ENCODE assay signal across 20 cellular contexts in genomic region chr5:75007537-75007847, GRCh38. TPM values are rescaled to one million over a fixed set of nuclear protein-coding genes. Genes with fewer than 3 reads are reported as not detected.
DNase-seq lines count a peak whose midpoint lies in the region; ATAC-seq and TF ChIP-seq lines count a peak whose summit lies in the region.
"Had no signal": no experiment of that assay in that cellular context is flagged by ENCODE, and none has a peak within 500 bp of the region (broad histone marks: within the 10 kb centered on the region; RNA-seq: fewer than 3 reads in every experiment).

No MANE protein-coding gene starts in this region.

- H2BK5ac ChIP-seq in neuronal stem cell (ENCODE audit: low read length): no peak overlapping the region

- no peak overlapping the region for H3K9ac ChIP-seq in neuronal stem cell (ENCODE audit: low read depth, low read length, poor library complexity)

- H3K27ac Mint-ChIP-seq in stimulated activated naive CD8-positive, alpha-beta T cell treated with anti-CD3 and anti-CD28 coated beads, Interleukin-15, amount 100 ng/mL, for 72 hours: no peak overlapping the region
- H3K27ac Mint-ChIP-seq: CD8-positive, alpha-beta T cell; naive B cell; T-helper 17 cell had no signal

- H3K18ac ChIP-seq in neuronal stem cell (ENCODE audit: low read length): no peak overlapping the region

- no peak overlapping the region for H4K8ac ChIP-seq in neuronal stem cell (ENCODE audit: low read depth, low read length)

- peaks cover 13 to 30% of the 10 kb centered on the region in 2 donors for H3K9me3 Mint-ChIP-seq in stimulated activated naive CD8-positive, alpha-beta T cell treated with anti-CD3 and anti-CD28 coated beads, Interleukin-15, amount 100 ng/mL, for 72 hours

- no peak overlapping the region for H2BK120ac ChIP-seq in neuronal stem cell (ENCODE audit: low read depth, low read length)

- no peaks in the 10 kb centered on the region for H3K4me1 ChIP-seq in sigmoid colon
- peaks cover 0 to 9% of the 10 kb centered on the region in 2 donors for H3K4me1 ChIP-seq in neuronal stem cell (ENCODE audit: control insufficient read depth in 2 of 2, insufficient read depth in 1 of 2, low read depth in 1 of 2, low read length in 2 of 2)
- H3K4me1 ChIP-seq: gastrocnemius medialis, lower lobe of right lung had no signal

- in situ Hi-C loops in astrocyte of the spinal cord (cut with HindIII; ENCODE audit: low sequenced_read_pairs): no loop called here

- H3K4me3 Mint-ChIP-seq in stimulated activated naive CD8-positive, alpha-beta T cell treated with anti-CD3 and anti-CD28 coated beads, Interleukin-15, amount 100 ng/mL, for 72 hours: no peak overlapping the region
- H3K4me3 Mint-ChIP-seq: CD8-positive, alpha-beta T cell; naive B cell; T-helper 17 cell had no signal

- H2AFZ ChIP-seq in neuronal stem cell (ENCODE audit: low read length): no peak overlapping the region

- 84 to 85% methylated on average over 7 of the region's 7 CpGs for WGBS in sigmoid colon, 2 donors
- WGBS in neuronal stem cell (ENCODE audit: extremely low coverage in 2 of 2, insufficient read length in 2 of 2, insufficient replicate concordance in 1 of 2), 2 donors: no CpG with 5 or more reads among the region's 7 CpGs

- CTCF ChIA-PET in AG04449 (lab: Yijun Ruan, JAX): interaction anchor here (1.2 to 1.5 kb wide), 2 partner anchors 10 to 41 kb away, joined by 3 read pairs; no protein-coding TSS in a partner anchor

- ATAC-seq in stimulated activated naive CD8-positive, alpha-beta T cell treated with anti-CD3 and anti-CD28 coated beads, Interleukin-15, amount 100 ng/mL, for 72 hours: no peak
- ATAC-seq: CD8-positive, alpha-beta T cell; gastrocnemius medialis; HepG2; lower lobe of right lung; Right ventricle myocardium inferior; stimulated activated naive CD8-positive, alpha-beta T cell treated with anti-CD3 and anti-CD28 coated beads, Interleukin-15, Interleukin-2, amounts not matched to agents 100 U/mL and 50 U/mL, for 24 hours; T-helper 17 cell had no signal

- no peak overlapping the region for H2BK15ac ChIP-seq in neuronal stem cell (ENCODE audit: low read length)

- H3K36me3 ChIP-seq in sigmoid colon (no peaks in the 10 kb centered on the region), neuronal stem cell (replicated peaks in 1 of 2; ENCODE audit: control insufficient read depth in 2 of 2, insufficient read depth in 2 of 2, low read length in 2 of 2) (no peaks in the 10 kb centered on the region)
- H3K36me3 ChIP-seq: gastrocnemius medialis, lower lobe of right lung had no signal

- no peaks in the 10 kb centered on the region for H3K27me3 Mint-ChIP-seq in stimulated activated naive CD8-positive, alpha-beta T cell treated with anti-CD3 and anti-CD28 coated beads, Interleukin-15, amount 100 ng/mL, for 72 hours

- H3K4ac ChIP-seq in neuronal stem cell (ENCODE audit: low read length): no peak overlapping the region

- H3K4me3 ChIP-seq in AG04449 (ENCODE audit: low read depth, low read length): no peak overlapping the region
- H3K4me3 ChIP-seq in astrocyte of the spinal cord (ENCODE audit: low read depth, low read length): no peak overlapping the region
- no peak overlapping the region for H3K4me3 ChIP-seq in sigmoid colon
- H3K4me3 ChIP-seq in neuronal stem cell (ENCODE audit: low read length in 2 of 2): no peak overlapping the region
- H3K4me3 ChIP-seq: gastrocnemius medialis, lower lobe of right lung had no signal

- no peak overlapping the region for H3K27ac ChIP-seq in sigmoid colon
- H3K27ac ChIP-seq in neuronal stem cell (replicated peaks; ENCODE audit: low read length): no peak overlapping the region
- H3K27ac ChIP-seq: gastrocnemius medialis, lower lobe of right lung had no signal

- peaks cover 11% of the 10 kb centered on the region for H3K4me1 Mint-ChIP-seq in stimulated activated naive CD8-positive, alpha-beta T cell treated with anti-CD3 and anti-CD28 coated beads, Interleukin-15, amount 100 ng/mL, for 72 hours
- H3K4me1 Mint-ChIP-seq: T-helper 17 cell had no signal

- no peak overlapping the region for H4K91ac ChIP-seq in neuronal stem cell (ENCODE audit: low read depth, low read length, poor library complexity)

- intact Hi-C loops in sigmoid colon (cut with DNase I): no loop called here

- peaks cover 0 to 12% (median 1%) of the 10 kb centered on the region in 4 donors for H3K9me3 ChIP-seq in sigmoid colon
- peaks cover 4% of the 10 kb centered on the region in 2 donors for H3K9me3 ChIP-seq in neuronal stem cell (replicated peaks in 1 of 2; ENCODE audit: control insufficient read depth in 2 of 2, insufficient read depth in 1 of 2, low read depth in 1 of 2, low read length in 2 of 2)
- H3K9me3 ChIP-seq: gastrocnemius medialis had no signal

- H3K14ac ChIP-seq in neuronal stem cell (ENCODE audit: low read length): no peak overlapping the region

- H2BK12ac ChIP-seq in neuronal stem cell (ENCODE audit: low read length): no peak overlapping the region

- no peak overlapping the region for H2AK5ac ChIP-seq in neuronal stem cell (ENCODE audit: low read depth, low read length)

- no peak overlapping the region for H3K23ac ChIP-seq in neuronal stem cell (ENCODE audit: low read depth, low read length, poor library complexity)

- no peak for TF ChIP-seq POLR2A in sigmoid colon (IDR thresholded peaks at IDR 0.05)

- no peak for TF ChIP-seq CTCF in AG04449 (IDR thresholded peaks at IDR 0.05; ENCODE audit: insufficient read depth, low read length, missing control alignments)
- TF ChIP-seq CTCF in astrocyte of the spinal cord (IDR thresholded peaks at IDR 0.05; ENCODE audit: low read depth, low read length): no peak
- TF ChIP-seq CTCF in sigmoid colon (IDR thresholded peaks at IDR 0.05): no peak

- no peaks in the 10 kb centered on the region for H3K79me1 ChIP-seq in neuronal stem cell (ENCODE audit: low read depth, low read length)

- no peak overlapping the region for H3K4me2 ChIP-seq in neuronal stem cell (ENCODE audit: insufficient read depth, low read length, poor library complexity, severe bottlenecking)

- DNase-seq in AG04449 (ENCODE audit: low read depth, low spot score) (peak; percentile 65), HS-5 (ENCODE audit: low read depth) (peak; percentile 3), astrocyte of the spinal cord (ENCODE audit: low read depth, low spot score) (peak; percentile 18), islet precursor cell (peak; percentile 59), sigmoid colon (no peak), HuH-7.5 (ENCODE audit: low spot score) (no peak), neuronal stem cell (ENCODE audit: low spot score) (no peak)
- DNase-seq in stimulated activated naive CD8-positive, alpha-beta T cell treated with anti-CD3 and anti-CD28 coated beads, Interleukin-15, amount 100 ng/mL, for 72 hours: no peak
- DNase-seq: activated CD4-positive, CD25-positive, alpha-beta regulatory T cell treated with anti-CD3 and anti-CD28 coated beads, Interleukin-2, amount 50 U/mL, for 72 hours; CD8-positive, alpha-beta T cell; DMS79 treated with DMSO at 0.1 percent for 48 hours; gastrocnemius medialis; lower lobe of right lung; naive B cell; NCI-H1694; NCI-H446 treated with DMSO at 0.1 percent for 48 hours; stimulated activated naive CD8-positive, alpha-beta T cell treated with anti-CD3 and anti-CD28 coated beads, Interleukin-15, Interleukin-2, amounts not matched to agents 100 U/mL and 50 U/mL, for 24 hours; T-helper 17 cell had no signal

- H3K27me3 ChIP-seq in sigmoid colon: no peaks in the 10 kb centered on the region
- H3K27me3 ChIP-seq in neuronal stem cell (ENCODE audit: control insufficient read depth in 3 of 3, insufficient read depth in 3 of 3, low read depth in 1 of 3, low read length in 3 of 3): peaks cover 0 to 4% (median 0%) of the 10 kb centered on the region in 3 experiments
- H3K27me3 ChIP-seq: gastrocnemius medialis had no signal

- POLR2A ChIA-PET in AG04449 (lab: Yijun Ruan, JAX): no interaction called here

- no peak for TF ChIP-seq EP300 in sigmoid colon (IDR thresholded peaks at IDR 0.05)

RNA-seq across cellular contexts. Expression of gene GCNT4, which starts 44.9 kb away (rescaled TPM):
- total RNA-seq in sigmoid colon: 1 to 10 TPM; 1.4 to 3.2 (median 2.8) TPM
- polyA plus RNA-seq in sigmoid colon: 1 to 10 TPM in 2 of 3 donors, under 1 TPM in 1; 0.69 to 1.8 (median 1.1) TPM
- polyA plus RNA-seq in neuronal stem cell (2013, experiment 1 of 2): 0.36 TPM
- polyA plus RNA-seq in neuronal stem cell (2013, experiment 2 of 2): 0.33 TPM

Comparison
In these comparisons a context has a peak if more than half of its experiments do, and no peak if none do; other contexts are left out.
1. DNase-seq: peak in AG04449 (single experiment), HS-5 (single experiment), astrocyte of the spinal cord (single experiment) and islet precursor cell (single experiment); none in sigmoid colon (single experiment), stimulated activated naive CD8-positive, alpha-beta T cell treated with anti-CD3 and anti-CD28 coated beads, Interleukin-15, amount 100 ng/mL, for 72 hours (0 of 2), HuH-7.5 (single experiment) and neuronal stem cell (single experiment).